8 cellular contexts compared by ENCODE assay signal in the genomic region with DNA sequence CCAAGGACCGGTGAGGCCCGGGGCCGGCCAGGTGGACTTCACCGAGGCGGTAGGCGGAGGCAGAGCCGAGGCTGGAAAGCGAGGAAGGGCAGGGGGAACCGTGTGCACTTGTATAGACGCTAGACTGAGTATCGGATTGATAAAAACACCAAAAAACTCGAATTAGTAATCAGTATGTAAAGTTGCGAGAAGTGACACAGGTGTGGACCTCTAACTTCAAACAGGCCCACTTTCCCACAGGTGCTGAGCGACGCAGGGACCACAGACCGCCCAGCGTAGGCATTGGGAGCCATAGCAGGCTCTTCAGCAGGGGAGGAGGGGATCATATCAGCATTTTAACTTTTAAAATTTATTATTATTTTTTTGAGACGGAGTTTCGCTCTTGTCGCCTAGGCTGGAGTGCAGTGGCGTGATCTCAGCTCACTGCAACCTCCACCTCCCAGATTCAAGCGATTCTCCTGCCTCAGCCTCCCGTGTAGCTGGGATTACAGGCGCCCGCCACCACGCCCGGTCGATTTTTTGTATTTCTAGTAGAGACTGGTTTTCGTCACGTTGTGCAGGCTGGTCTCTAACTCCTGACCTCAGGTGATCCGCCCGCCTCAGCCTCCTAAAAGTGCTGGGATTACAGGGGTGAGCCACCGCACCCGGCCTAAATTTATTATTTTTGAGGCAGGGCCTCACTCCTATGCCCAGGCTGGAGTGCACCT. TPM values are rescaled to one million over a fixed set of nuclear protein-coding genes. Genes with fewer than 3 reads are reported as not detected.
DNase-seq lines count a peak whose midpoint lies in the region; FAIRE-seq and TF ChIP-seq lines count a peak whose summit lies in the region.

No MANE protein-coding gene starts in this region.

- H3K36me3 ChIP-seq in CD8-positive, alpha-beta memory T cell (ENCODE audit: insufficient read depth, low read length) = peaks cover 2% of the 10 kb centered on the region
- H3K36me3 ChIP-seq in MM.1S (replicated peaks; ENCODE audit: insufficient read depth, low read length) = peaks cover 2% of the 10 kb centered on the region; the same call in 1 of the 2 replicates
- no peaks in the 10 kb centered on the region for H3K36me3 ChIP-seq in H1 (ENCODE audit: control insufficient read depth in 2 of 4, insufficient read depth in 4 of 4, low read length in 3 of 4)
- peaks cover 7% of the 10 kb centered on the region for H3K36me3 ChIP-seq in osteoblast (ENCODE audit: insufficient read depth, low read length)

- H3K14ac ChIP-seq in H1 (ENCODE audit: insufficient read length) = no peak overlapping the region

- no peak for TF ChIP-seq EP300 in H1 (IDR thresholded peaks at IDR 0.05; ENCODE audit: borderline replicate concordance in 1 of 2, low read depth in 2 of 2, low read length in 2 of 2)

- peaks cover 5% of the 10 kb centered on the region for H3K79me1 ChIP-seq in H1 (ENCODE audit: low read depth, low read length)

- no peaks in the 10 kb centered on the region for H3K9me3 Mint-ChIP-seq in CD8-positive, alpha-beta memory T cell

- peak overlapping the region; percentile 78 for H3K9ac ChIP-seq in MM.1S (ENCODE audit: low read length)
- H3K9ac ChIP-seq in H1 (replicated peaks in 1 of 4; ENCODE audit: extremely low read depth in 1 of 4, low read depth in 3 of 4, low read length in 3 of 4) = peak overlapping the region; percentile 8 to 65 (median 54); a peak in 6 of 7 replicates

- peak overlapping the region; percentile 41 to 93 (median 79) for H3K27ac Mint-ChIP-seq in CD8-positive, alpha-beta memory T cell

- H2AK5ac ChIP-seq in H1 (ENCODE audit: low read depth, low read length) = no peak overlapping the region

- H3F3A ChIP-seq in MM.1S (ENCODE audit: insufficient read depth, low read length) = 0 out of 2 replicates have a peak, but pooled peaks cover 6% of the 10 kb centered on the region

- peak overlapping the region; percentile 97 for H3K4me3 ChIP-seq in CD8-positive, alpha-beta memory T cell (ENCODE audit: low read length)
- H3K4me3 ChIP-seq in MM.1S (ENCODE audit: low read length) (peak overlapping the region; percentile 91), H1 (ENCODE audit: extremely low read depth in 1 of 4, insufficient read depth in 2 of 4, low read depth in 3 of 4, low read length in 4 of 4) (peak overlapping the region; percentile 69 to 99 (median 86)), osteoblast (ENCODE audit: insufficient read depth, low read length) (peak overlapping the region; percentile 97)

- 51% methylated on average over 34 of the region's 34 CpGs; no CpG with 5 or more reads in 1 of the 2 experiments for WGBS in H1 (ENCODE audit: extremely low coverage in 1 of 2, insufficient coverage in 1 of 2, insufficient read length in 1 of 2, insufficient replicate concordance in 2 of 2, low coverage in 1 of 2, low lambda C conversion rate in 2 of 2, missing lambda C conversion rate in 1 of 2), 2 experiments

- peaks cover 9% of the 10 kb centered on the region for H3K23me2 ChIP-seq in H1 (ENCODE audit: low read depth, low read length)

- peak overlapping the region; percentile 87 for H3K27ac ChIP-seq in CD8-positive, alpha-beta memory T cell (ENCODE audit: low read depth, low read length)
- H3K27ac ChIP-seq in MM.1S (ENCODE audit: low read length) (peak overlapping the region; percentile 50; the same call in 1 of the 2 replicates), H1 (ENCODE audit: low read depth, low read length) (no peak overlapping the region), osteoblast (ENCODE audit: low read depth, low read length) (peak overlapping the region; percentile 56)

- no peak for TF ChIP-seq POLR2A in H1 (IDR thresholded peaks at IDR 0.05; ENCODE audit: control extremely low read depth in 1 of 2, low read depth in 2 of 2, low read length in 2 of 2)

- POLR2A ChIA-PET in CD8-positive, alpha-beta memory T cell (lab: Charles Lee) = interaction anchor here (1.4 to 3.5 kb wide), 5 partner anchors 14 to 185 kb away, joined by 4 to 24 read pairs (median 9); a partner anchor contains a TSS
- POLR2A ChIA-PET in H1 (lab: Charles Lee; ENCODE audit: partially characterized antibody) = interaction anchor here (1.9 to 6.1 kb wide), 6 partner anchors 8 to 101 kb away, joined by 4 to 49 read pairs (median 14); a partner anchor contains a TSS

- H3K9me2 ChIP-seq in MM.1S (replicated peaks; ENCODE audit: insufficient read depth, low read length) = no peaks in the 10 kb centered on the region

- H4K91ac ChIP-seq in H1 (replicated peaks; ENCODE audit: insufficient read length, low read length) = no peak overlapping the region

- H3K27me3 Mint-ChIP-seq in CD8-positive, alpha-beta memory T cell = no peaks in the 10 kb centered on the region

- peaks cover 18 to 52% (median 24%) of the 10 kb centered on the region in 3 donors for H3K4me1 Mint-ChIP-seq in CD8-positive, alpha-beta memory T cell

- no peak overlapping the region for H3K56ac ChIP-seq in H1 (replicated peaks; ENCODE audit: insufficient read length, low read depth, low read length)

- no peak overlapping the region for H3K23ac ChIP-seq in H1 (ENCODE audit: insufficient read length)

- H2BK15ac ChIP-seq in H1 (ENCODE audit: low read length) = no peak overlapping the region

- H4K20me1 ChIP-seq in MM.1S (ENCODE audit: insufficient read depth, low read length) (peaks cover 6% of the 10 kb centered on the region; the same call in 1 of the 2 replicates), H1 (replicated peaks in 1 of 2; ENCODE audit: control insufficient read depth in 1 of 2, insufficient read depth in 2 of 2, low read length in 2 of 2) (peaks cover 3 to 7% of the 10 kb centered on the region in 2 experiments), osteoblast (ENCODE audit: insufficient read depth, low read length) (peaks cover 18% of the 10 kb centered on the region)

- H3K79me2 ChIP-seq in MM.1S (ENCODE audit: low read length) = peaks cover 43% of the 10 kb centered on the region
- peaks cover 3 to 26% of the 10 kb centered on the region in 2 experiments; a peak in 3 of 4 replicates for H3K79me2 ChIP-seq in H1 (ENCODE audit: control insufficient read depth in 1 of 2, insufficient read depth in 2 of 2, low read length in 2 of 2)
- H3K79me2 ChIP-seq in osteoblast (ENCODE audit: insufficient read depth, low read length) = peaks cover 32% of the 10 kb centered on the region

- H3K4me3 Mint-ChIP-seq in CD8-positive, alpha-beta memory T cell = peak overlapping the region; percentile 90 to 97 (median 94)

- FAIRE-seq in H1 (lab: Jason Lieb, UNC) = no peak

- no peaks in the 10 kb centered on the region for H3K27me3 ChIP-seq in CD8-positive, alpha-beta memory T cell (ENCODE audit: insufficient read depth, low read length, poor library complexity, severe bottlenecking)
- H3K27me3 ChIP-seq in MM.1S (replicated peaks; ENCODE audit: insufficient read depth, low read length) = no peaks in the 10 kb centered on the region
- no peaks in the 10 kb centered on the region for H3K27me3 ChIP-seq in H1 (replicated peaks in 1 of 4; ENCODE audit: control insufficient read depth in 3 of 4, extremely low read depth in 1 of 4, insufficient read depth in 3 of 4, low read length in 3 of 4)
- no peaks in the 10 kb centered on the region for H3K27me3 ChIP-seq in osteoblast (ENCODE audit: insufficient read depth, low read length)

- H3K4me2 ChIP-seq in MM.1S (ENCODE audit: low read depth, low read length) (peak overlapping the region; percentile 83), H1 (ENCODE audit: insufficient read depth in 1 of 2, low read depth in 2 of 2, low read length in 2 of 2) (peak overlapping the region; percentile 58 to 90), osteoblast (ENCODE audit: insufficient read depth, low read length) (peak overlapping the region; percentile 86)

- no peak overlapping the region for H3K4ac ChIP-seq in H1 (replicated peaks; ENCODE audit: insufficient read length, low read depth, low read length)

- H4K5ac ChIP-seq in H1 (ENCODE audit: insufficient read length, low read depth, low read length) = no peak overlapping the region

- H3K36me3 Mint-ChIP-seq in CD8-positive, alpha-beta memory T cell = peaks cover 0 to 48% (median 4%) of the 10 kb centered on the region in 3 donors

- no peak overlapping the region for H2BK120ac ChIP-seq in H1 (replicated peaks; ENCODE audit: low read depth, low read length)

- CTCF ChIA-PET in CD8-positive, alpha-beta memory T cell (lab: Charles Lee) = interaction anchor here (1.1 to 2.0 kb wide), 3 partner anchors 57 to 218 kb away, joined by 4 to 10 read pairs (median 5); no protein-coding TSS in a partner anchor
- CTCF ChIA-PET in H1 (lab: Charles Lee; ENCODE audit: partially characterized antibody) = interaction anchor here (1.6 to 6.5 kb wide), 2 partner anchors 99 to 101 kb away, joined by 3 to 43 read pairs; a partner anchor contains a TSS

- peak overlapping the region; percentile 91 for H2AFZ ChIP-seq in MM.1S (ENCODE audit: low read length)
- H2AFZ ChIP-seq in H1 (ENCODE audit: low read length) = 0 out of 2 replicates have a peak overlapping the region, but pooled peaks have one; percentile 19
- H2AFZ ChIP-seq in osteoblast (ENCODE audit: low read length) = peak overlapping the region; percentile 56

- peak overlapping the region; percentile 60 for H4K8ac ChIP-seq in H1 (ENCODE audit: extremely low read depth, insufficient read depth, low read length)

- no peak overlapping the region for H2BK20ac ChIP-seq in H1 (ENCODE audit: low read length)

- no peak for TF ChIP-seq CTCF in MM.1S (IDR thresholded peaks at IDR 0.05; ENCODE audit: low read length)
- TF ChIP-seq CTCF in H1 (IDR thresholded peaks at IDR 0.05; ENCODE audit: control extremely low read depth in 1 of 3, insufficient read depth in 1 of 3, low read depth in 1 of 3, low read length in 3 of 3) = no peak
- no peak for TF ChIP-seq CTCF in osteoblast (IDR thresholded peaks at IDR 0.05; ENCODE audit: extremely low read depth, low read depth, low read length)

- no peaks in the 10 kb centered on the region for H3K9me3 ChIP-seq in CD8-positive, alpha-beta memory T cell (ENCODE audit: low read length)
- no peaks in the 10 kb centered on the region for H3K9me3 ChIP-seq in MM.1S (replicated peaks; ENCODE audit: insufficient read depth, low read length)
- H3K9me3 ChIP-seq in H1 (ENCODE audit: insufficient read depth in 2 of 2, low read depth in 1 of 2, low read length in 1 of 2) = no peaks in the 10 kb centered on the region
- H3K9me3 ChIP-seq in osteoblast (ENCODE audit: low read depth, low read length) = no peaks in the 10 kb centered on the region

- H2BK12ac ChIP-seq in H1 (ENCODE audit: low read depth, low read length) = no peak overlapping the region

- no peak for DNase-seq in CD8-positive, alpha-beta memory T cell
- no peak for DNase-seq in MM.1S
- DNase-seq in H1 (ENCODE audit: low read depth in 1 of 2, low spot score in 2 of 2) = no peak
- DNase-seq in osteoblast (ENCODE audit: insufficient read length, low spot score, missing footprints) = peak; percentile 50
- no peak for DNase-seq in NCI-H2029 (lab: John Stamatoyannopoulos, UW)
- DNase-seq in NCI-H1436 treated with DMSO at 0.1 percent for 48 hours (lab: John Stamatoyannopoulos, UW) = no peak
- no peak for DNase-seq in activated CD4-positive, alpha-beta T cell treated with anti-CD3 and anti-CD28 coated beads, Interleukin-2, amount 50 U/mL, for 4 hours
- no peak for DNase-seq in NCI-H526 treated with DMSO at 0.1 percent for 48 hours (lab: John Stamatoyannopoulos, UW)

- H3K4me1 ChIP-seq in CD8-positive, alpha-beta memory T cell (ENCODE audit: insufficient read depth, low read length) = peaks cover 25% of the 10 kb centered on the region
- peaks cover 5% of the 10 kb centered on the region; the same call in 1 of the 2 replicates for H3K4me1 ChIP-seq in MM.1S (ENCODE audit: low read length)
- peaks cover 0 to 5% (median 0%) of the 10 kb centered on the region in 4 experiments; a peak in 4 of 7 replicates for H3K4me1 ChIP-seq in H1 (replicated peaks in 1 of 4; ENCODE audit: control insufficient read depth in 3 of 4, insufficient read depth in 4 of 4, low read length in 3 of 4)
- H3K4me1 ChIP-seq in osteoblast (ENCODE audit: insufficient read depth, low read length) = peaks cover 20% of the 10 kb centered on the region

- TF ChIP-seq RAD21 in H1 (IDR thresholded peaks at IDR 0.05 in 1 of 2, conservative IDR thresholded peaks at IDR 0.05 in 1 of 2; ENCODE audit: low read depth in 2 of 2, low read length in 2 of 2) = no peak

- H3K18ac ChIP-seq in H1 (ENCODE audit: extremely low read depth, low read length) = no peak overlapping the region

- no peak overlapping the region for H2BK5ac ChIP-seq in H1 (ENCODE audit: low read depth, low read length)

RNA-seq across cellular contexts. Expression of a gene that starts 0.6 kb away (rescaled TPM):
- 1 to 10 TPM; 4.0 to 4.1 TPM for total RNA-seq in CD8-positive, alpha-beta memory T cell
- 6.3 TPM for polyA plus RNA-seq in CD8-positive, alpha-beta memory T cell
- 1.2 and 1.3 TPM in 2 replicates for total RNA-seq in H1 (2021; fragmentation: NEBNext Ultra II Directional; extraction: Animal tissue kit (Norgen Biotek cat#: 25700))
- 2.2 and 3.9 TPM in 2 replicates for polyA plus RNA-seq in H1 (2011; rRNA removed)
- 3.9 TPM for polyA plus RNA-seq in H1 (2011; cell fraction: cytosol; rRNA removed)
- polyA plus RNA-seq in H1 (2011; cell fraction: nucleus; rRNA removed) = 5.9 TPM
- polyA plus RNA-seq in H1 (2012, experiment 1 of 2) = 1.3 to 2.1 TPM (median 1.8 TPM) in 4 replicates
- polyA plus RNA-seq in H1 (2012, experiment 2 of 2) = 1.1 TPM
- 1.2 TPM for polyA plus RNA-seq in H1 (2013, experiment 1 of 2)
- 1.5 TPM for polyA plus RNA-seq in H1 (2013, experiment 2 of 2)
- 0.56 and 1.1 TPM in 2 replicates for polyA minus RNA-seq in H1 (2011; rRNA and poly(A)+ RNA removed)
- 2.6 TPM for polyA minus RNA-seq in H1 (2011; cell fraction: cytosol; rRNA and poly(A)+ RNA removed)
- 2.6 TPM for polyA minus RNA-seq in H1 (2011; cell fraction: nucleus; rRNA and poly(A)+ RNA removed)
- total RNA-seq in osteoblast = 12.3 and 12.7 TPM in 2 replicates

RNA-seq across cellular contexts. Expression of a gene that starts 1.6 kb away (rescaled TPM):
- total RNA-seq in CD8-positive, alpha-beta memory T cell = 100 to 1,000 TPM; 216 to 232 TPM
- 399 TPM for polyA plus RNA-seq in CD8-positive, alpha-beta memory T cell
- total RNA-seq in H1 (2021; fragmentation: NEBNext Ultra II Directional; extraction: Animal tissue kit (Norgen Biotek cat#: 25700)) = 205 and 206 TPM in 2 replicates
- polyA plus RNA-seq in H1 (2011; rRNA removed) = 1,037 and 1,353 TPM in 2 replicates
- polyA plus RNA-seq in H1 (2011; cell fraction: cytosol; rRNA removed) = 521 TPM
- 400 TPM for polyA plus RNA-seq in H1 (2011; cell fraction: nucleus; rRNA removed)
- 90.6 to 331 TPM (median 298 TPM) in 4 replicates for polyA plus RNA-seq in H1 (2012, experiment 1 of 2)
- polyA plus RNA-seq in H1 (2012, experiment 2 of 2) = 720 TPM
- 258 TPM for polyA plus RNA-seq in H1 (2013, experiment 1 of 2)
- polyA plus RNA-seq in H1 (2013, experiment 2 of 2) = 272 TPM
- polyA minus RNA-seq in H1 (2011; rRNA and poly(A)+ RNA removed) = 28.0 and 42.3 TPM in 2 replicates
- 42.3 TPM for polyA minus RNA-seq in H1 (2011; cell fraction: cytosol; rRNA and poly(A)+ RNA removed)
- polyA minus RNA-seq in H1 (2011; cell fraction: nucleus; rRNA and poly(A)+ RNA removed) = 35.8 TPM
- 235 and 265 TPM in 2 replicates for total RNA-seq in osteoblast

RNA-seq across cellular contexts. Expression of a gene that starts 8.8 kb away (rescaled TPM):
- total RNA-seq in CD8-positive, alpha-beta memory T cell = 1 to 10 TPM; 5.3 to 7.3 TPM
- polyA plus RNA-seq in CD8-positive, alpha-beta memory T cell = 2.7 TPM
- 1.8 and 2.1 TPM in 2 replicates for total RNA-seq in H1 (2021; fragmentation: NEBNext Ultra II Directional; extraction: Animal tissue kit (Norgen Biotek cat#: 25700))
- polyA plus RNA-seq in H1 (2011; rRNA removed) = 2.4 and 4.2 TPM in 2 replicates
- 4.2 TPM for polyA plus RNA-seq in H1 (2011; cell fraction: cytosol; rRNA removed)
- 8.2 TPM for polyA plus RNA-seq in H1 (2011; cell fraction: nucleus; rRNA removed)
- polyA plus RNA-seq in H1 (2012, experiment 1 of 2) = 1.9 to 3.7 TPM (median 2.8 TPM) in 4 replicates
- polyA plus RNA-seq in H1 (2012, experiment 2 of 2) = 1.7 TPM
- polyA plus RNA-seq in H1 (2013, experiment 1 of 2) = 2.1 TPM
- polyA plus RNA-seq in H1 (2013, experiment 2 of 2) = 1.4 TPM
- polyA minus RNA-seq in H1 (2011; rRNA and poly(A)+ RNA removed) = 0.24 and 0.47 TPM in 2 replicates
- polyA minus RNA-seq in H1 (2011; cell fraction: cytosol; rRNA and poly(A)+ RNA removed) = 0.66 TPM
- 1.1 TPM for polyA minus RNA-seq in H1 (2011; cell fraction: nucleus; rRNA and poly(A)+ RNA removed)
- 10.6 and 18.1 TPM in 2 replicates for total RNA-seq in osteoblast

RNA-seq across cellular contexts. Expression of a gene that starts 34.9 kb away (rescaled TPM):
- not detected for total RNA-seq in CD8-positive, alpha-beta memory T cell
- polyA plus RNA-seq in CD8-positive, alpha-beta memory T cell = not detected
- total RNA-seq in H1 (2021; fragmentation: NEBNext Ultra II Directional; extraction: Animal tissue kit (Norgen Biotek cat#: 25700)) = not detected in 2 replicates
- polyA plus RNA-seq in H1 (2011; rRNA removed) = not detected in 2 replicates
- not detected for polyA plus RNA-seq in H1 (2011; cell fraction: cytosol; rRNA removed)
- polyA plus RNA-seq in H1 (2011; cell fraction: nucleus; rRNA removed) = not detected
- not detected in 4 replicates for polyA plus RNA-seq in H1 (2012, experiment 1 of 2)
- polyA plus RNA-seq in H1 (2012, experiment 2 of 2) = not detected
- polyA plus RNA-seq in H1 (2013, experiment 1 of 2) = not detected
- not detected for polyA plus RNA-seq in H1 (2013, experiment 2 of 2)
- polyA minus RNA-seq in H1 (2011; rRNA and poly(A)+ RNA removed) = 0.50 TPM in 1 of 2 replicates, not detected in the other
- not detected for polyA minus RNA-seq in H1 (2011; cell fraction: cytosol; rRNA and poly(A)+ RNA removed)
- not detected for polyA minus RNA-seq in H1 (2011; cell fraction: nucleus; rRNA and poly(A)+ RNA removed)
- not detected in 2 replicates for total RNA-seq in osteoblast

RNA-seq across cellular contexts. Expression of a gene that starts 54.0 kb away (rescaled TPM):
- total RNA-seq in CD8-positive, alpha-beta memory T cell = not detected
- not detected for polyA plus RNA-seq in CD8-positive, alpha-beta memory T cell
- total RNA-seq in H1 (2021; fragmentation: NEBNext Ultra II Directional; extraction: Animal tissue kit (Norgen Biotek cat#: 25700)) = 0.40 and 0.63 TPM in 2 replicates
- 0.15 and 0.41 TPM in 2 replicates for polyA plus RNA-seq in H1 (2011; rRNA removed)
- 0.23 TPM for polyA plus RNA-seq in H1 (2011; cell fraction: cytosol; rRNA removed)
- polyA plus RNA-seq in H1 (2011; cell fraction: nucleus; rRNA removed) = 0.17 TPM
- 0.12 to 0.35 TPM (median 0.15 TPM) in 4 replicates for polyA plus RNA-seq in H1 (2012, experiment 1 of 2)
- polyA plus RNA-seq in H1 (2012, experiment 2 of 2) = 0.13 TPM
- 0.51 TPM for polyA plus RNA-seq in H1 (2013, experiment 1 of 2)
- 0.42 TPM for polyA plus RNA-seq in H1 (2013, experiment 2 of 2)
- polyA minus RNA-seq in H1 (2011; rRNA and poly(A)+ RNA removed) = 0.49 TPM in 1 of 2 replicates, not detected in the other
- not detected for polyA minus RNA-seq in H1 (2011; cell fraction: cytosol; rRNA and poly(A)+ RNA removed)
- polyA minus RNA-seq in H1 (2011; cell fraction: nucleus; rRNA and poly(A)+ RNA removed) = not detected
- not detected in 2 replicates for total RNA-seq in osteoblast

Comparison
In these comparisons a context has a peak if more than half of its experiments do, and no peak if none do; other contexts are left out.
1. H2AFZ ChIP-seq: peak in every context shown above with its lines; median percentile 91 in MM.1S; 56 in osteoblast; 19 in H1.